Comparison of ENCODE assay signal across 16 cellular contexts in genomic region chr12:49647280-49647679, GRCh38. TPM values are rescaled to one million over a fixed set of nuclear protein-coding genes. Genes with fewer than 3 reads are reported as not detected.
A peak's percentile ranks its signal among the peaks of the same experiment; 100 is the strongest.
DNase-seq lines count a peak whose midpoint lies in the region; ATAC-seq and TF ChIP-seq lines count a peak whose summit lies in the region.
"Had no signal": no experiment of that assay in that cellular context is flagged by ENCODE, and none has a peak within 500 bp of the region (broad histone marks: within the 10 kb centered on the region; RNA-seq: fewer than 3 reads in every experiment).

No MANE protein-coding gene starts in this region.

- ATAC-seq in effector memory CD8-positive, alpha-beta T cell (replicated peaks) = no peak
- no peak for ATAC-seq in GM21619 (IDR thresholded peaks at IDR 0.05; ENCODE audit: unreplicated experiment)
- ATAC-seq: K562, SK-N-SH treated with all-trans-retinoic acid at 6 μM for 48 hours had no signal

- peaks cover 90% of the 10 kb centered on the region for H3K36me3 ChIP-seq in KOPT-K1 (ENCODE audit: insufficient read depth, low read length)

- peak overlapping the region; percentile 4 to 81 for H3K27ac Mint-ChIP-seq in effector memory CD8-positive, alpha-beta T cell
- H3K27ac Mint-ChIP-seq in nephron = peak overlapping the region; percentile 71 to 88 (median 83)
- H3K27ac Mint-ChIP-seq: endodermal cell had no signal

- peaks cover 11% of the 10 kb centered on the region for H3K36me3 Mint-ChIP-seq in effector memory CD8-positive, alpha-beta T cell (ENCODE audit: insufficient read depth)
- H3K36me3 Mint-ChIP-seq in nephron (ENCODE audit: low read depth) = peaks cover 77% of the 10 kb centered on the region

- DNase-seq in AG04450 (ENCODE audit: low read depth, low spot score) (no peak), SHP77 treated with DMSO at 0.1 percent for 48 hours (lab: John Stamatoyannopoulos, UW) (no peak), posterior vena cava (ENCODE audit: low spot score) (no peak), MV-4-11 (lab: John Stamatoyannopoulos, UW) (no peak)
- no peak for DNase-seq in effector memory CD8-positive, alpha-beta T cell
- DNase-seq: activated CD4-positive, CD25-positive, alpha-beta regulatory T cell; activated T-cell treated with anti-CD3 and anti-CD28 coated beads, Interleukin-2, amount 50 U/mL, for 48 hours; endodermal cell; NCI-H187; stimulated activated CD8-positive, alpha-beta memory T cell treated with anti-CD3 and anti-CD28 coated beads, Interleukin-4, amount 100 ng/mL, for 48 hours had no signal

- no peaks in the 10 kb centered on the region for H3K27me3 ChIP-seq in AG04450 (ENCODE audit: control insufficient read depth, insufficient read depth, low read length)

- POLR2A ChIA-PET in AG04450 (lab: Yijun Ruan, JAX) = interaction anchor here (0.7 to 1.7 kb wide), 3 partner anchors 26 to 250 kb away, joined by 4 to 7 read pairs (median 5); no protein-coding TSS in a partner anchor

- TF ChIP-seq CTCF in AG04450 (IDR thresholded peaks at IDR 0.05; ENCODE audit: low read depth, low read length) = no peak
- TF ChIP-seq CTCF in nephron (IDR thresholded peaks at IDR 0.05; ENCODE audit: unreplicated experiment in 3 of 3) = no peak

- H3K27ac ChIP-seq in AG04450 (ENCODE audit: low read depth, low read length) (peak overlapping the region; percentile 11), KOPT-K1 (ENCODE audit: low read depth, low read length, poor library complexity, severe bottlenecking) (peak overlapping the region; percentile 35)

- no peaks in the 10 kb centered on the region for H3K27me3 Mint-ChIP-seq in effector memory CD8-positive, alpha-beta T cell
- no peaks in the 10 kb centered on the region for H3K27me3 Mint-ChIP-seq in nephron (ENCODE audit: low read depth)

- H3K4me3 Mint-ChIP-seq in effector memory CD8-positive, alpha-beta T cell = no peak overlapping the region
- peak overlapping the region in 1 of 3 experiments; percentile 41 for H3K4me3 Mint-ChIP-seq in nephron
- H3K4me3 Mint-ChIP-seq: endodermal cell had no signal

- H3K4me1 Mint-ChIP-seq in effector memory CD8-positive, alpha-beta T cell (ENCODE audit: low read depth in 2 of 2) = peaks cover 22 to 23% of the 10 kb centered on the region in 2 donors
- H3K4me1 Mint-ChIP-seq in nephron = peaks cover 49% of the 10 kb centered on the region

- H3K9me3 Mint-ChIP-seq in effector memory CD8-positive, alpha-beta T cell = no peaks in the 10 kb centered on the region
- no peaks in the 10 kb centered on the region for H3K9me3 Mint-ChIP-seq in nephron
- H3K9me3 Mint-ChIP-seq: endodermal cell had no signal

- H3K9me3 ChIP-seq in AG04450 (ENCODE audit: control insufficient read depth, insufficient read depth, low read length) = no peaks in the 10 kb centered on the region
- H3K9me3 ChIP-seq in KOPT-K1 (ENCODE audit: insufficient read depth, low read length, poor library complexity, severe bottlenecking) = no peaks in the 10 kb centered on the region

- no peak overlapping the region for H3K4me3 ChIP-seq in AG04450 (ENCODE audit: low read depth, low read length)
- H3K4me3 ChIP-seq: K562, lung had no signal

- CTCF ChIA-PET in AG04450 (lab: Charles Lee) = interaction anchor here (0.6 to 1.7 kb wide), 3 partner anchors 46 to 101 kb away, joined by 3 read pairs; partner anchors contain the start of gene TMBIM6

- intact Hi-C loops in posterior vena cava (cut with DNase I) = no loop called here

RNA-seq across cellular contexts. Expression of gene PRPF40B, which starts 23.9 kb away (rescaled TPM):
- polyA plus RNA-seq in AG04450 (2011; rRNA removed) = 9.0 and 10.9 TPM in 2 replicates
- 10.3 and 12.2 TPM in 2 replicates for polyA minus RNA-seq in AG04450 (2011; rRNA and poly(A)+ RNA removed)
- 10 to 100 TPM; 16.2 to 20.7 TPM for total RNA-seq in posterior vena cava

RNA-seq across cellular contexts. Expression of gene FAM186B, which starts 41.8 kb away (rescaled TPM):
- 0.05 and 0.07 TPM in 2 replicates for polyA plus RNA-seq in AG04450 (2011; rRNA removed)
- polyA minus RNA-seq in AG04450 (2011; rRNA and poly(A)+ RNA removed) = 0.09 and 0.41 TPM in 2 replicates
- total RNA-seq in posterior vena cava = under 1 TPM in 1 of 2 donors, not detected in 1; 0.14 TPM

RNA-seq across cellular contexts. Expression of gene FMNL3, which starts 59.9 kb away (rescaled TPM):
- 15.8 and 16.1 TPM in 2 replicates for polyA plus RNA-seq in AG04450 (2011; rRNA removed)
- polyA minus RNA-seq in AG04450 (2011; rRNA and poly(A)+ RNA removed) = 46.7 and 51.6 TPM in 2 replicates
- total RNA-seq in posterior vena cava = 10 to 100 TPM; 16.6 to 27.9 TPM
